18 cellular contexts compared by ENCODE assay signal in the genomic region with DNA sequence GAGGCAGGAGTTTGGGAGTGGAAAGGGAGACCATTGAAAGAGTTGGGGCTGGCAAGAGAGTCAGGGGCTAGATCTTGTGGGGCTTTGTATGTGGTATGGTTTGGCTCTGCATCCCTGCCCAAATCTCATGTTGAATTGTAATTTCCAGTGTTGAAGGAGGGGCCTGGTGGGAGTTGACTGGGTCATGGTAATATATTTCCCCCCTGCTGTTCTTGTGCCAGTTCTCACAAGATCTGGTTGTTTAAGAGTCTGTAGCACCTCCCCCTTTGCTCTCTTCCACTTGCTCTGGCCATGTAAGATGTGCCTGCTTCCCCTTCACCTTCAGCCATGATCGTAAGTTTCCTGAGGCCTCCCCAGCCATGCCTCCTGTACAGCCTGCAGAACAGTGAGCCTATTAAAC. TPM values are rescaled to one million over a fixed set of nuclear protein-coding genes. Genes with fewer than 3 reads are reported as not detected.
"Had no signal": no experiment of that assay in that cellular context is flagged by ENCODE, and none has a peak within 500 bp of the region (broad histone marks: within the 10 kb centered on the region; RNA-seq: fewer than 3 reads in every experiment).

No MANE protein-coding gene starts in this region.

- H3K4me1 ChIP-seq: foreskin keratinocyte, prostate gland had no signal

- H3K27me3 ChIP-seq: dorsolateral prefrontal cortex, upper lobe of left lung had no signal

- H3K4me1 Mint-ChIP-seq: activated CD4-positive, alpha-beta memory T cell treated with anti-CD3 and anti-CD28 coated beads, Interleukin-2, amount 10 ng/mL, durations not matched to agents 7 days and 5 days; activated CD8-positive, alpha-beta memory T cell treated with anti-CD3 and anti-CD28 coated beads, Interleukin-2, amount 10 ng/mL, durations not matched to agents 7 days and 5 days had no signal

- H3K36me3 Mint-ChIP-seq: activated CD8-positive, alpha-beta memory T cell treated with anti-CD3 and anti-CD28 coated beads, Interleukin-2, amount 10 ng/mL, durations not matched to agents 7 days and 5 days; activated naive CD8-positive, alpha-beta T cell had no signal

- H3K4me3 Mint-ChIP-seq: activated B cell treated with CpG ODN at 0.5 μM for 24 hours; activated CD4-positive, alpha-beta memory T cell treated with anti-CD3 and anti-CD28 coated beads, Interleukin-2, amount 10 ng/mL, durations not matched to agents 7 days and 5 days; activated CD8-positive, alpha-beta memory T cell treated with anti-CD3 and anti-CD28 coated beads, Interleukin-2, amount 10 ng/mL, durations not matched to agents 7 days and 5 days; activated naive CD8-positive, alpha-beta T cell; T-helper 2 cell treated with Interferon-gamma antibody and Interleukin-4, amounts not matched to agents 5 μg/mL and 100 μg/mL, for 36 hours had no signal

- H3K27ac Mint-ChIP-seq: activated B cell treated with CpG ODN at 0.5 μM for 24 hours; activated CD4-positive, alpha-beta memory T cell treated with anti-CD3 and anti-CD28 coated beads, Interleukin-2, amount 10 ng/mL, durations not matched to agents 7 days and 5 days; activated CD8-positive, alpha-beta memory T cell treated with anti-CD3 and anti-CD28 coated beads, Interleukin-2, amount 10 ng/mL, durations not matched to agents 7 days and 5 days; activated naive CD8-positive, alpha-beta T cell; T-helper 2 cell treated with Interferon-gamma antibody and Interleukin-4, amounts not matched to agents 5 μg/mL and 100 μg/mL, for 36 hours had no signal

- H3K9me3 ChIP-seq: prostate gland, thoracic aorta, upper lobe of left lung had no signal

- H3K36me3 ChIP-seq: prostate gland, thoracic aorta, upper lobe of left lung had no signal

- DNase-seq: activated B cell treated with CpG ODN at 0.5 μM for 24 hours; activated CD4-positive, alpha-beta memory T cell treated with anti-CD3 and anti-CD28 coated beads, Interleukin-2, amount 10 ng/mL, durations not matched to agents 7 days and 5 days; activated CD4-positive, alpha-beta T cell treated with anti-CD3 and anti-CD28 coated beads for 4 hours; activated CD8-positive, alpha-beta memory T cell treated with anti-CD3 and anti-CD28 coated beads, Interleukin-2, amount 10 ng/mL, durations not matched to agents 7 days and 5 days; amniotic stem cell; foreskin keratinocyte; glutamatergic neuron; hippocampal formation; midbrain; occipital lobe; right cardiac atrium; stimulated activated CD4-positive, alpha-beta T cell treated with anti-CD3 and anti-CD28 coated beads, Interleukin-2, amount 100 ng/mL, for 48 hours; upper lobe of left lung had no signal

- ATAC-seq: activated CD8-positive, alpha-beta memory T cell treated with anti-CD3 and anti-CD28 coated beads, Interleukin-2, amount 10 ng/mL, durations not matched to agents 7 days and 5 days; foreskin keratinocyte; right cardiac atrium had no signal

- H3K27ac ChIP-seq: dorsolateral prefrontal cortex, foreskin keratinocyte, prostate gland, thoracic aorta, upper lobe of left lung had no signal

- H3K4me3 ChIP-seq: dorsolateral prefrontal cortex, prostate gland, thoracic aorta, upper lobe of left lung had no signal

- H3K9me3 Mint-ChIP-seq: activated B cell treated with CpG ODN at 0.5 μM for 24 hours; activated CD4-positive, alpha-beta memory T cell treated with anti-CD3 and anti-CD28 coated beads, Interleukin-2, amount 10 ng/mL, durations not matched to agents 7 days and 5 days; T-helper 2 cell treated with Interferon-gamma antibody and Interleukin-4, amounts not matched to agents 5 μg/mL and 100 μg/mL, for 36 hours had no signal

RNA-seq across cellular contexts. Expression of gene RAB3IL1, which starts 10.1 kb away (rescaled TPM):
- total RNA-seq: activated B cell treated with CpG ODN at 0.5 μM for 24 hours; activated CD4-positive, alpha-beta memory T cell treated with anti-CD3 and anti-CD28 coated beads, Interleukin-2, amount 10 ng/mL, durations not matched to agents 7 days and 5 days; activated CD8-positive, alpha-beta memory T cell treated with anti-CD3 and anti-CD28 coated beads, Interleukin-2, amount 10 ng/mL, durations not matched to agents 7 days and 5 days had no signal

RNA-seq across cellular contexts. Expression of gene BEST1, which starts 22.6 kb away (rescaled TPM):
- total RNA-seq: activated CD8-positive, alpha-beta memory T cell treated with anti-CD3 and anti-CD28 coated beads, Interleukin-2, amount 10 ng/mL, durations not matched to agents 7 days and 5 days had no signal
